ENCODE assay signal across 8 cellular contexts in the genomic region with DNA sequence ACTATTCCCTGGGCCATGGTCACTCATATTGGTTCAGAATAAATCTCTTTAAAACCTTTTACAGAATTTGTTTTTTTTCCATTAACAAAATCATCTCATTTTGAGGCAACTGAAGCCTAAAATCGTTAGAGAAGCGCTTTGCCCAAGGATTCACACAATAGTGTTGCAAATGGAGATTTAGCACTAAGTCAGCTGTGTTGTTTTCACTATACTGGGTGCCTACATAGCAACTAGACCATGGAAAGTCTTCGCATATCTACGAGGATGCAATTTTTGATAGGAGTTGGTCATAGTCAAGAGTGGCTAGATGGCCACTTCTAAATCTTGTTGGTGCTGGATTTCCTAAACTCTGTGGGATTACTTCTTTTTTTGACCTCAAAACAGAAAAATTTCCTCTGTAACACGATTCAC. TPM values are rescaled to one million over a fixed set of nuclear protein-coding genes. Genes with fewer than 3 reads are reported as not detected.
A peak's percentile ranks its signal among the peaks of the same experiment; 100 is the strongest.
DNase-seq lines count a peak whose midpoint lies in the region; ATAC-seq and TF ChIP-seq lines count a peak whose summit lies in the region.

No MANE protein-coding gene starts in this region.

- ATAC-seq in Panc1, result peak; percentile 3; the same call in 1 of the 2 replicates
- ATAC-seq in gastrocnemius medialis, result peak in 1 of 2 donors; percentile 10

- TF ChIP-seq CTCF in DOHH2 (IDR thresholded peaks at IDR 0.05; ENCODE audit: low read depth, low read length, poor library complexity, severe bottlenecking) (no peak), Panc1 (IDR thresholded peaks at IDR 0.05) (no peak), fibroblast of villous mesenchyme (IDR thresholded peaks at IDR 0.05; ENCODE audit: insufficient read depth, low read depth, low read length) (no peak), gastrocnemius medialis (IDR thresholded peaks at IDR 0.05 in 4 of 5, conservative IDR thresholded peaks at IDR 0.05 in 1 of 5) (no peak)

- peak overlapping the region; percentile 90 for H3K4me2 ChIP-seq in DOHH2 (ENCODE audit: low read length)

- H3K27ac ChIP-seq in DOHH2 (ENCODE audit: low read depth, low read length), result peak overlapping the region; percentile 66; the same call in 1 of the 2 replicates
- H3K27ac ChIP-seq in Panc1 (ENCODE audit: low read length), result peak overlapping the region; percentile 97
- peak overlapping the region; percentile 85 to 91 (median 90) for H3K27ac ChIP-seq in gastrocnemius medialis

- no peaks in the 10 kb centered on the region for H3K36me3 ChIP-seq in DOHH2 (ENCODE audit: control insufficient read depth, low read length)
- H3K36me3 ChIP-seq in Panc1 (ENCODE audit: control insufficient read depth, insufficient read depth, low read length), result peaks cover 5% of the 10 kb centered on the region; the same call in 1 of the 2 replicates
- H3K36me3 ChIP-seq in gastrocnemius medialis, result no peaks in the 10 kb centered on the region

- no peak for DNase-seq in Panc1 (ENCODE audit: low read depth, low spot score)
- DNase-seq in fibroblast of villous mesenchyme (ENCODE audit: low read depth), result no peak
- DNase-seq in gastrocnemius medialis, result no peak
- no peak for DNase-seq in erythroblast (lab: John Stamatoyannopoulos, UW)
- no peak for DNase-seq in NCI-H2081 treated with DMSO at 0.1 percent for 48 hours (lab: John Stamatoyannopoulos, UW)
- DNase-seq in islet precursor cell, result no peak
- no peak for DNase-seq in AG08396 (ENCODE audit: low spot score)

- H3K4me3 ChIP-seq in DOHH2 (ENCODE audit: low read length), result peak overlapping the region; percentile 95
- peak overlapping the region; percentile 92 to 100 for H3K4me3 ChIP-seq in Panc1 (ENCODE audit: low read depth in 2 of 2, low read length in 2 of 2)
- peak overlapping the region; percentile 99 for H3K4me3 ChIP-seq in fibroblast of villous mesenchyme (ENCODE audit: low read depth, low read length)
- H3K4me3 ChIP-seq in gastrocnemius medialis, result peak overlapping the region; percentile 72 to 83 (median 74)

- in situ Hi-C loops in Panc1 (cut with HindIII; ENCODE audit: low pct_unique_long_range_greater_than_20kb, low sequenced_read_pairs), result no loop called here
- in situ Hi-C loops in gastrocnemius medialis (cut with MboI; ENCODE audit: low sequenced_read_pairs in 4 of 4), result no loop called here

- peaks cover 3% of the 10 kb centered on the region; the same call in 1 of the 2 replicates for H3F3A ChIP-seq in DOHH2 (ENCODE audit: control insufficient read depth, insufficient read depth)

- TF ChIP-seq POLR2A in gastrocnemius medialis (IDR thresholded peaks at IDR 0.05) (no peak), erythroblast (IDR thresholded peaks at IDR 0.05; ENCODE audit: low read length) (no peak)

- TSS peak; percentile 89 for BruUV-seq in Panc1 (replicated peaks; lab: Mats Ljungman, UMichigan)

- H3K27me3 ChIP-seq in DOHH2 (ENCODE audit: control insufficient read depth, low read length), result no peaks in the 10 kb centered on the region
- no peaks in the 10 kb centered on the region for H3K27me3 ChIP-seq in Panc1 (ENCODE audit: control insufficient read depth, insufficient read depth, low read length)
- no peaks in the 10 kb centered on the region for H3K27me3 ChIP-seq in gastrocnemius medialis

- CTCF ChIA-PET in Panc1 (lab: Charles Lee), result interaction anchor here (0.6 kb wide), 1 partner anchor 96 kb away, joined by 3 read pairs; no protein-coding TSS in a partner anchor

- intact Hi-C loops in Panc1 (cut with micrococcal nuclease; ENCODE audit: unreplicated experiment), result no loop called here
- intact Hi-C loops in gastrocnemius medialis (cut with DNase I; ENCODE audit: low total_unique reads), result loop anchor here (2.0 kb wide), 1 partner anchor 47 kb away; no protein-coding TSS in a partner anchor

- peaks cover 42% of the 10 kb centered on the region for H3K79me2 ChIP-seq in DOHH2 (ENCODE audit: control insufficient read depth, low read length)

- POLR2A ChIA-PET in Panc1 (lab: Charles Lee), result no interaction called here

- H3K9me3 ChIP-seq in DOHH2 (ENCODE audit: control insufficient read depth, insufficient read depth, low read length), result no peaks in the 10 kb centered on the region
- no peaks in the 10 kb centered on the region for H3K9me3 ChIP-seq in Panc1 (ENCODE audit: control insufficient read depth, insufficient read depth, low read depth, low read length)
- no peaks in the 10 kb centered on the region for H3K9me3 ChIP-seq in gastrocnemius medialis

- H3K4me1 ChIP-seq in DOHH2 (ENCODE audit: control insufficient read depth, low read length) (peaks cover 14% of the 10 kb centered on the region), Panc1 (ENCODE audit: control insufficient read depth, insufficient read depth, low read length) (peaks cover 9% of the 10 kb centered on the region), gastrocnemius medialis (peaks cover 9 to 10% of the 10 kb centered on the region in 2 donors)

- 0 out of 2 replicates have a peak, but pooled peaks cover 2% of the 10 kb centered on the region for H3K9me2 ChIP-seq in DOHH2 (replicated peaks; ENCODE audit: control insufficient read depth, low read length)

- no peaks in the 10 kb centered on the region for H4K20me1 ChIP-seq in DOHH2 (ENCODE audit: control insufficient read depth, insufficient read depth, low read depth, low read length)

RNA-seq across cellular contexts. Expression of a gene that starts 0.5 kb away (rescaled TPM):
- total RNA-seq in Panc1 (2021; ENCODE audit: unreplicated experiment) (48.5 TPM), fibroblast of villous mesenchyme (28.7 and 45.3 TPM in 2 replicates), gastrocnemius medialis (10 to 100 TPM; 23.2 to 35.1 (median 27.1) TPM)
- polyA plus RNA-seq in Panc1 (2012; ENCODE audit: insufficient read length), result 24.6 TPM

RNA-seq across cellular contexts. Expression of a gene that starts 41.5 kb away (rescaled TPM):
- total RNA-seq in Panc1 (2021; ENCODE audit: unreplicated experiment) (2.4 TPM), fibroblast of villous mesenchyme (11.3 and 13.0 TPM in 2 replicates), gastrocnemius medialis (1 to 10 TPM in 1 of 4 donors, under 1 TPM in 3; 0.31 to 1.0 (median 0.86) TPM)
- 2.2 TPM for polyA plus RNA-seq in Panc1 (2012; ENCODE audit: insufficient read length)

RNA-seq across cellular contexts. Expression of a gene that starts 47.6 kb away (rescaled TPM):
- 68.1 TPM for total RNA-seq in Panc1 (2021; ENCODE audit: unreplicated experiment)
- polyA plus RNA-seq in Panc1 (2012; ENCODE audit: insufficient read length), result 14.8 TPM
- total RNA-seq in fibroblast of villous mesenchyme, result 35.1 and 47.1 TPM in 2 replicates
- total RNA-seq in gastrocnemius medialis, result 10 to 100 TPM; 10.2 to 15.8 (median 11.7) TPM
